ENCODE assay signal across 11 cellular contexts in genomic region chr3:47019201-47019600, GRCh38. TPM values are rescaled to one million over a fixed set of nuclear protein-coding genes. Genes with fewer than 3 reads are reported as not detected.
DNase-seq lines count a peak whose midpoint lies in the region; ATAC-seq and TF ChIP-seq lines count a peak whose summit lies in the region.
"Had no signal": no experiment of that assay in that cellular context is flagged by ENCODE, and none has a peak within 500 bp of the region (broad histone marks: within the 10 kb centered on the region; RNA-seq: fewer than 3 reads in every experiment).

No MANE protein-coding gene starts in this region.

- peak overlapping the region; percentile 63 for H3K27ac Mint-ChIP-seq in CD8-positive, alpha-beta T cell
- H3K27ac Mint-ChIP-seq in IgD-negative memory B cell: peak overlapping the region in 2 of 3 donors; percentile 47 to 93
- H3K27ac Mint-ChIP-seq: progenitor cell of endocrine pancreas had no signal

- no peak for TF ChIP-seq CTCF in CD8-positive, alpha-beta T cell (IDR thresholded peaks at IDR 0.05)
- TF ChIP-seq CTCF in hepatocyte (IDR thresholded peaks at IDR 0.05; ENCODE audit: poor library complexity): no peak

- H3K9me2 ChIP-seq in hepatocyte (replicated peaks; ENCODE audit: insufficient read depth): no peaks in the 10 kb centered on the region

- no peak overlapping the region for H3K27ac ChIP-seq in CD8-positive, alpha-beta T cell (ENCODE audit: low read depth, low read length)
- peak overlapping the region; percentile 23 for H3K27ac ChIP-seq in hepatocyte
- H3K27ac ChIP-seq: stomach had no signal

- intact Hi-C loops in CD8-positive, alpha-beta T cell (cut with DNase I, micrococcal nuclease): loop anchor here in 1 of 2 experiments (10.0 kb wide), 1 partner anchor 46 kb away; no protein-coding TSS in a partner anchor

- H3K4me1 Mint-ChIP-seq in CD8-positive, alpha-beta T cell (ENCODE audit: low read depth): peaks cover 44% of the 10 kb centered on the region
- peaks cover 22 to 36% (median 23%) of the 10 kb centered on the region in 3 donors for H3K4me1 Mint-ChIP-seq in IgD-negative memory B cell

- no peaks in the 10 kb centered on the region for H3K27me3 Mint-ChIP-seq in CD8-positive, alpha-beta T cell (ENCODE audit: low read depth)
- no peaks in the 10 kb centered on the region for H3K27me3 Mint-ChIP-seq in IgD-negative memory B cell
- H3K27me3 Mint-ChIP-seq: progenitor cell of endocrine pancreas had no signal

- peaks cover 20% of the 10 kb centered on the region for H3K4me1 ChIP-seq in CD8-positive, alpha-beta T cell (ENCODE audit: insufficient read depth, low read length)
- H3K4me1 ChIP-seq in hepatocyte (ENCODE audit: insufficient read depth): peaks cover 11% of the 10 kb centered on the region

- ATAC-seq in CD8-positive, alpha-beta T cell: peak; percentile 29
- ATAC-seq in GM19023 (IDR thresholded peaks at IDR 0.05; ENCODE audit: unreplicated experiment) (peak; percentile 60), GM21367 (IDR thresholded peaks at IDR 0.05; ENCODE audit: unreplicated experiment) (no peak)

- H2AFZ ChIP-seq in hepatocyte: no peak overlapping the region

- H3K9me3 ChIP-seq in CD8-positive, alpha-beta T cell (ENCODE audit: low read length): no peaks in the 10 kb centered on the region
- H3K9me3 ChIP-seq in hepatocyte (ENCODE audit: low read depth): no peaks in the 10 kb centered on the region
- H3K9me3 ChIP-seq: stomach had no signal

- POLR2A ChIA-PET in CD8-positive, alpha-beta T cell (lab: Charles Lee): no interaction called here

- H3K4me3 ChIP-seq in CD8-positive, alpha-beta T cell (ENCODE audit: low read depth, low read length): no peak overlapping the region
- no peak overlapping the region for H3K4me3 ChIP-seq in hepatocyte
- H3K4me3 ChIP-seq: stomach had no signal

- H3K27me3 ChIP-seq in CD8-positive, alpha-beta T cell (ENCODE audit: insufficient read depth, low read length): no peaks in the 10 kb centered on the region
- no peaks in the 10 kb centered on the region for H3K27me3 ChIP-seq in hepatocyte
- H3K27me3 ChIP-seq: stomach had no signal

- peaks cover 9% of the 10 kb centered on the region for H4K20me1 ChIP-seq in hepatocyte (ENCODE audit: insufficient read depth, poor library complexity, severe bottlenecking)

- DNase-seq in CD8-positive, alpha-beta T cell: no peak
- DNase-seq in hepatocyte (ENCODE audit: low spot score) (no peak), HT-29 (ENCODE audit: low spot score) (no peak), dermis blood vessel endothelial cell (no peak), NCI-H1092 (lab: John Stamatoyannopoulos, UW) (no peak)
- DNase-seq: DMS79 treated with DMSO at 0.1 percent for 48 hours, stomach had no signal

- WGBS in hepatocyte (ENCODE audit: low lambda C conversion rate, missing lambda C conversion rate): 95% methylated on average over 1 of the region's 1 CpG

- peaks cover 17% of the 10 kb centered on the region for H3K36me3 ChIP-seq in CD8-positive, alpha-beta T cell (ENCODE audit: insufficient read depth, low read length)
- no peaks in the 10 kb centered on the region for H3K36me3 ChIP-seq in hepatocyte (replicated peaks; ENCODE audit: insufficient read depth, low read depth)

- peaks cover 62% of the 10 kb centered on the region for H3K36me3 Mint-ChIP-seq in CD8-positive, alpha-beta T cell
- peaks cover 4% of the 10 kb centered on the region for H3K36me3 Mint-ChIP-seq in IgD-negative memory B cell

- CTCF ChIA-PET in CD8-positive, alpha-beta T cell (lab: Charles Lee): no interaction called here

- H3K4me3 Mint-ChIP-seq in CD8-positive, alpha-beta T cell: no peak overlapping the region
- H3K4me3 Mint-ChIP-seq in IgD-negative memory B cell: no peak overlapping the region

- H3K79me2 ChIP-seq in hepatocyte: peaks cover 34% of the 10 kb centered on the region

- no peaks in the 10 kb centered on the region for H3K9me3 Mint-ChIP-seq in CD8-positive, alpha-beta T cell
- no peaks in the 10 kb centered on the region for H3K9me3 Mint-ChIP-seq in IgD-negative memory B cell

- H3K4me2 ChIP-seq in hepatocyte: no peak overlapping the region

RNA-seq across cellular contexts. Expression of gene NBEAL2, which starts 39.7 kb away (rescaled TPM):
- 100 to 1,000 TPM; 187 to 201 TPM for total RNA-seq in CD8-positive, alpha-beta T cell
- polyA plus RNA-seq in IgD-negative memory B cell (6.7 TPM), hepatocyte (42.2 and 58.5 TPM in 2 replicates)
- total RNA-seq in hepatocyte (23.6 and 38.6 TPM in 2 replicates), dermis blood vessel endothelial cell (30.6 and 52.2 TPM in 2 replicates)
- 154 and 168 TPM in 2 replicates for total RNA-seq in HT-29 (2014; rRNA removed; shearing (Covaris generic))

RNA-seq across cellular contexts. Expression of gene CCDC12, which starts 42.7 kb away (rescaled TPM):
- total RNA-seq in CD8-positive, alpha-beta T cell: 100 to 1,000 TPM in 1 of 2 experiments, 10 to 100 TPM in 1; 99.9 to 107 TPM
- polyA plus RNA-seq in IgD-negative memory B cell (151 TPM), hepatocyte (78.4 and 107 TPM in 2 replicates)
- total RNA-seq in hepatocyte (41.1 and 47.5 TPM in 2 replicates), dermis blood vessel endothelial cell (22.7 and 44.6 TPM in 2 replicates)
- total RNA-seq in HT-29 (2014; rRNA removed; shearing (Covaris generic)): 38.2 and 39.4 TPM in 2 replicates
